In genomic region chr11:67321313-67321871, GRCh38 we compare ENCODE assay signal across 22 cellular contexts.
"Had no signal": no experiment of that assay in that cellular context is flagged by ENCODE, and none has a peak within 500 bp of the region (broad histone marks: within the 10 kb centered on the region; RNA-seq: fewer than 3 reads in every experiment).

No MANE protein-coding gene starts in this region.

- H3K4me3 ChIP-seq: dorsolateral prefrontal cortex, heart left ventricle, ovary, prostate gland, right lobe of liver, suprapubic skin, tibial artery, upper lobe of left lung, uterus had no signal

- H3K9me3 Mint-ChIP-seq: naive thymus-derived CD8-positive, alpha-beta T cell; neural crest cell had no signal

- H3K27ac ChIP-seq: dorsolateral prefrontal cortex, heart left ventricle, ovary, prostate gland, right lobe of liver, suprapubic skin, tibial artery, upper lobe of left lung, uterus had no signal

- H3K4me3 Mint-ChIP-seq: naive thymus-derived CD8-positive, alpha-beta T cell; neural crest cell had no signal

- H3K9me3 ChIP-seq: heart left ventricle, ovary, prostate gland, right lobe of liver, suprapubic skin, tibial artery, upper lobe of left lung, uterus had no signal

- H3K4me1 ChIP-seq: prostate gland had no signal

- DNase-seq: cortex of kidney; dorsolateral prefrontal cortex; effector CD8-positive, alpha-beta T cell; foreskin melanocyte; heart left ventricle; hippocampal formation; kidney glomerular epithelial cell; mammary epithelial cell; naive thymus-derived CD8-positive, alpha-beta T cell; nucleus accumbens; ovary; right lobe of liver; stimulated activated CD4-positive, alpha-beta T cell treated with anti-CD3 and anti-CD28 coated beads, Interleukin-2, amount 100 ng/mL, for 48 hours; stimulated activated naive CD8-positive, alpha-beta T cell treated with anti-CD3 and anti-CD28 coated beads, Interleukin-15, Interleukin-2, amounts not matched to agents 100 U/mL and 50 U/mL, for 24 hours; tibial artery; upper lobe of left lung; uterus had no signal

- ATAC-seq: heart left ventricle; left lobe of liver; naive thymus-derived CD8-positive, alpha-beta T cell; right lobe of liver; stimulated activated naive CD8-positive, alpha-beta T cell treated with anti-CD3 and anti-CD28 coated beads, Interleukin-15, Interleukin-2, amounts not matched to agents 100 U/mL and 50 U/mL, for 24 hours had no signal

- H3K36me3 ChIP-seq: ovary, right lobe of liver, suprapubic skin, upper lobe of left lung, uterus had no signal

- H3K27me3 Mint-ChIP-seq: naive thymus-derived CD8-positive, alpha-beta T cell had no signal

- H3K27me3 ChIP-seq: dorsolateral prefrontal cortex, heart left ventricle, ovary, right lobe of liver, suprapubic skin, tibial artery, upper lobe of left lung, uterus had no signal

- FAIRE-seq: islet of Langerhans had no signal
